10 cellular contexts compared by ENCODE assay signal in the genomic region with DNA sequence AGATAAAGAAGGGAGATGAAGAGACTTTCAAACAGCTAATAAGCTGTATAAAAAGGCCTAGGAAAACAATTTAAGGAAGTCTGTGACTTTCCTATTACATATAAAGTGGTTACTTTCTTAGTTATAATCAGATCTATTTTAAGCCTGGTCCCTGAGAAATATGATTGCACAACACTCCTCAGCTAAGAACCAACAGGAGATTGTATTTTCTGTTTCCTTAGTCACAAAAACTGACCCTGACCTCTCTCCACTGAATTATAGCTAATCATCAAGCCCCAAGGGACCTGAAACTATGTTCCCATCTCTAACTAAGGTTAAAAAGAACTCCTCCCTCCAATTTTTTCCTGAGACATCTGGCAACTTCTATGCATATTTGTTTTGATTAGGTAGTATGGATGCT.
DNase-seq lines count a peak whose midpoint lies in the region; ATAC-seq, FAIRE-seq and TF ChIP-seq lines count a peak whose summit lies in the region.
"Had no signal": no experiment of that assay in that cellular context is flagged by ENCODE, and none has a peak within 500 bp of the region (broad histone marks: within the 10 kb centered on the region; RNA-seq: fewer than 3 reads in every experiment).

No MANE protein-coding gene starts in this region.

- TF ChIP-seq POLR2A in A549 (IDR thresholded peaks at IDR 0.05; ENCODE audit: low read length) = no peak

- no peaks in the 10 kb centered on the region for H3K4me1 ChIP-seq in A549
- peaks cover 0 to 2% of the 10 kb centered on the region in 2 donors for H3K4me1 ChIP-seq in lung (ENCODE audit: control insufficient read depth in 2 of 2, insufficient read depth in 2 of 2, low read length in 2 of 2)

- TF ChIP-seq RAD21 in A549 (conservative IDR thresholded peaks at IDR 0.05 in 1 of 2, IDR thresholded peaks at IDR 0.05 in 1 of 2) (no peak), Ishikawa (IDR thresholded peaks at IDR 0.05; ENCODE audit: low read depth) (no peak)

- H3K4me2 ChIP-seq in A549 = 0 out of 3 replicates have a peak overlapping the region, but pooled peaks have one; percentile 14

- peaks cover 37% of the 10 kb centered on the region for H3K36me3 Mint-ChIP-seq in T-helper 2 cell treated with Interferon-gamma antibody and Interleukin-4, amounts not matched to agents 5 μg/mL and 100 μg/mL, for 36 hours (ENCODE audit: low read depth)

- no peaks in the 10 kb centered on the region for H3K9me3 Mint-ChIP-seq in T-helper 2 cell treated with Interferon-gamma antibody and Interleukin-4, amounts not matched to agents 5 μg/mL and 100 μg/mL, for 36 hours

- POLR2A ChIA-PET in A549 (lab: Yijun Ruan, JAX) = no interaction called here

- no peak for FAIRE-seq in A549 (lab: Jason Lieb, UNC)
- FAIRE-seq: TTC549 had no signal

- TF ChIP-seq CTCF in A549 (IDR thresholded peaks at IDR 0.05) = no peak
- TF ChIP-seq CTCF in lung (IDR thresholded peaks at IDR 0.05; ENCODE audit: control extremely low read depth, extremely low read depth) = no peak

- H3K9me3 ChIP-seq in A549 (no peaks in the 10 kb centered on the region), lung (ENCODE audit: control insufficient read depth in 2 of 2, insufficient read depth in 1 of 2, low read length in 1 of 2) (no peaks in the 10 kb centered on the region)

- no peaks in the 10 kb centered on the region for H3K27me3 Mint-ChIP-seq in T-helper 2 cell treated with Interferon-gamma antibody and Interleukin-4, amounts not matched to agents 5 μg/mL and 100 μg/mL, for 36 hours (ENCODE audit: low read depth)

- no peaks in the 10 kb centered on the region for H3K27me3 ChIP-seq in lung (ENCODE audit: control insufficient read depth, insufficient read depth)

- ATAC-seq in A549 (no peak), lung (ENCODE audit: insufficient read depth, low FRiP score) (peak; percentile 72), HG03097 (IDR thresholded peaks at IDR 0.05; ENCODE audit: low FRiP score, unreplicated experiment) (no peak), HG03025 (IDR thresholded peaks at IDR 0.05; ENCODE audit: low FRiP score, unreplicated experiment) (no peak)

- TF ChIP-seq EP300 in A549 (IDR thresholded peaks at IDR 0.05) = no peak
- no peak for TF ChIP-seq EP300 in Ishikawa (IDR thresholded peaks at IDR 0.05; ENCODE audit: borderline replicate concordance)

- CTCF ChIA-PET in A549 (lab: Yijun Ruan, JAX) = no interaction called here

- no peak overlapping the region for H3K27ac ChIP-seq in A549
- H3K27ac ChIP-seq in caudate nucleus (ENCODE audit: low read depth, low read length) = peak overlapping the region; percentile 31
- H3K27ac ChIP-seq in lung (ENCODE audit: low read depth in 1 of 2, low read length in 1 of 2) = no peak overlapping the region

- peaks cover 5 to 8% of the 10 kb centered on the region in 2 donors for H3K36me3 ChIP-seq in lung (ENCODE audit: control insufficient read depth in 2 of 2, insufficient read depth in 2 of 2, low read length in 2 of 2)

- H3K27ac Mint-ChIP-seq in T-helper 2 cell treated with Interferon-gamma antibody and Interleukin-4, amounts not matched to agents 5 μg/mL and 100 μg/mL, for 36 hours = no peak overlapping the region

- no peaks in the 10 kb centered on the region for H3K4me1 Mint-ChIP-seq in T-helper 2 cell treated with Interferon-gamma antibody and Interleukin-4, amounts not matched to agents 5 μg/mL and 100 μg/mL, for 36 hours (ENCODE audit: low read depth)

- DNase-seq in A549 (ENCODE audit: low read depth in 1 of 2, low spot score in 1 of 2) (peak in 1 of 2 experiments; percentile 4), caudate nucleus (lab: John Stamatoyannopoulos, UW) (no peak), lung (ENCODE audit: low spot score) (no peak)
- no peak for DNase-seq in T-helper 2 cell treated with Interferon-gamma antibody and Interleukin-4, amounts not matched to agents 5 μg/mL and 100 μg/mL, for 36 hours (ENCODE audit: low spot score)
- DNase-seq in activated naive CD4-positive, alpha-beta T cell treated with Interleukin-2 at 50 U/mL for 16 hours = no peak
- DNase-seq: posterior cingulate gyrus had no signal

- no peak overlapping the region for H3K4me3 ChIP-seq in A549
- no peak overlapping the region for H3K4me3 ChIP-seq in lung

- no peak overlapping the region for H3K4me3 Mint-ChIP-seq in T-helper 2 cell treated with Interferon-gamma antibody and Interleukin-4, amounts not matched to agents 5 μg/mL and 100 μg/mL, for 36 hours

TF ChIP-seq in A549, 52 proteins besides CTCF, POLR2A, EP300 and RAD21 (continues in another document):
- TF ChIP-seq, protein P1, sequence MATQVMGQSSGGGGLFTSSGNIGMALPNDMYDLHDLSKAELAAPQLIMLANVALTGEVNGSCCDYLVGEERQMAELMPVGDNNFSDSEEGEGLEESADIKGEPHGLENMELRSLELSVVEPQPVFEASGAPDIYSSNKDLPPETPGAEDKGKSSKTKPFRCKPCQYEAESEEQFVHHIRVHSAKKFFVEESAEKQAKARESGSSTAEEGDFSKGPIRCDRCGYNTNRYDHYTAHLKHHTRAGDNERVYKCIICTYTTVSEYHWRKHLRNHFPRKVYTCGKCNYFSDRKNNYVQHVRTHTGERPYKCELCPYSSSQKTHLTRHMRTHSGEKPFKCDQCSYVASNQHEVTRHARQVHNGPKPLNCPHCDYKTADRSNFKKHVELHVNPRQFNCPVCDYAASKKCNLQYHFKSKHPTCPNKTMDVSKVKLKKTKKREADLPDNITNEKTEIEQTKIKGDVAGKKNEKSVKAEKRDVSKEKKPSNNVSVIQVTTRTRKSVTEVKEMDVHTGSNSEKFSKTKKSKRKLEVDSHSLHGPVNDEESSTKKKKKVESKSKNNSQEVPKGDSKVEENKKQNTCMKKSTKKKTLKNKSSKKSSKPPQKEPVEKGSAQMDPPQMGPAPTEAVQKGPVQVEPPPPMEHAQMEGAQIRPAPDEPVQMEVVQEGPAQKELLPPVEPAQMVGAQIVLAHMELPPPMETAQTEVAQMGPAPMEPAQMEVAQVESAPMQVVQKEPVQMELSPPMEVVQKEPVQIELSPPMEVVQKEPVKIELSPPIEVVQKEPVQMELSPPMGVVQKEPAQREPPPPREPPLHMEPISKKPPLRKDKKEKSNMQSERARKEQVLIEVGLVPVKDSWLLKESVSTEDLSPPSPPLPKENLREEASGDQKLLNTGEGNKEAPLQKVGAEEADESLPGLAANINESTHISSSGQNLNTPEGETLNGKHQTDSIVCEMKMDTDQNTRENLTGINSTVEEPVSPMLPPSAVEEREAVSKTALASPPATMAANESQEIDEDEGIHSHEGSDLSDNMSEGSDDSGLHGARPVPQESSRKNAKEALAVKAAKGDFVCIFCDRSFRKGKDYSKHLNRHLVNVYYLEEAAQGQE (IDR thresholded peaks at IDR 0.05) = no peak
- no peak for TF ChIP-seq FOXS1 (CRISPR knock-in tag; IDR thresholded peaks at IDR 0.05)
- TF ChIP-seq, protein P2, sequence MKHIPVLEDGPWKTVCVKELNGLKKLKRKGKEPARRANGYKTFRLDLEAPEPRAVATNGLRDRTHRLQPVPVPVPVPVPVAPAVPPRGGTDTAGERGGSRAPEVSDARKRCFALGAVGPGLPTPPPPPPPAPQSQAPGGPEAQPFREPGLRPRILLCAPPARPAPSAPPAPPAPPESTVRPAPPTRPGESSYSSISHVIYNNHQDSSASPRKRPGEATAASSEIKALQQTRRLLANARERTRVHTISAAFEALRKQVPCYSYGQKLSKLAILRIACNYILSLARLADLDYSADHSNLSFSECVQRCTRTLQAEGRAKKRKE (CRISPR knock-in tag; IDR thresholded peaks at IDR 0.05; ENCODE audit: low read depth) = no peak

TF ChIP-seq in Ishikawa, 13 proteins besides CTCF, POLR2A, EP300 and RAD21:
- TF ChIP-seq CREB1 (IDR thresholded peaks at IDR 0.05; ENCODE audit: low read depth) (no peak), CEBPB (IDR thresholded peaks at IDR 0.05) (peak; percentile 30; the same call in 1 of the 2 replicates)
